ENCODE assay signal across 19 cellular contexts in the genomic region with DNA sequence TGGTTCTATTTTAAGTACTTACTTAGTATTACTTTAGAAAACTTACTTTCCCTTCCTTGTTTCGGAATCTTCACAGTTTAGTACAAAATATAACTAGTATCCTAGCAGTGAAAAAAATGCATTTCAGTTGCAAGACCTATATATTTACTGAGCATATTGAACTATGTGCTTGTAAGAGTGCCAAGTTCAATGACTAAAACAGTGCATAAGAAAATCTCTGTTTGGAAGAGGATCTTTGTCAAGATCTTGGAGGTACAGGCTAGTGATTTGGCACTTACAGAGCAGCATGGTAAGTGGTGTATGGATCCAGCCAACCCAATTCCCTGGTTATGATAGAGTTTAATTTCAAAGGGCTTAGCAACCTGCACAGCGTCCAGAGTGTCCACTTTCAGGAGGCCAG.
DNase-seq lines count a peak whose midpoint lies in the region; ATAC-seq and TF ChIP-seq lines count a peak whose summit lies in the region.
"Had no signal": no experiment of that assay in that cellular context is flagged by ENCODE, and none has a peak within 500 bp of the region (broad histone marks: within the 10 kb centered on the region; RNA-seq: fewer than 3 reads in every experiment).

No MANE protein-coding gene starts in this region.

- H3K9ac ChIP-seq in OCI-LY3 (ENCODE audit: low read length) (no peak overlapping the region), SK-N-MC (ENCODE audit: insufficient read length) (no peak overlapping the region)
- H3K9ac ChIP-seq: BLaER1 treated with 17β-estradiol and CSF1 and Interleukin-3, amounts not matched to agents 10 nM and 100 nM had no signal

- peaks cover 7% of the 10 kb centered on the region; the same call in 1 of the 2 replicates for H3K4me1 ChIP-seq in OCI-LY3 (ENCODE audit: low read length)
- H3K4me1 ChIP-seq: A549; BLaER1 treated with 17β-estradiol and CSF1 and Interleukin-3, amounts not matched to agents 10 nM and 100 nM; Caco-2 had no signal

- H2AFZ ChIP-seq in OCI-LY3 (ENCODE audit: low read depth, low read length), result peak overlapping the region; percentile 57

- H3K4me2 ChIP-seq in OCI-LY3 (ENCODE audit: low read length), result peak overlapping the region; percentile 21; the same call in 1 of the 2 replicates
- H3K4me2 ChIP-seq: A549; BLaER1 treated with 17β-estradiol and CSF1 and Interleukin-3, amounts not matched to agents 10 nM and 100 nM had no signal

- H3K27ac ChIP-seq in OCI-LY3 (ENCODE audit: low read length) (no peak overlapping the region), SK-N-MC (0 out of 2 replicates have a peak overlapping the region, but pooled peaks have one; percentile 3)
- H3K27ac ChIP-seq: 22Rv1; A549; BLaER1 treated with 17β-estradiol and CSF1 and Interleukin-3, amounts not matched to agents 10 nM and 100 nM; C4-2B had no signal

- H3K79me2 ChIP-seq in OCI-LY3 (ENCODE audit: low read length), result no peaks in the 10 kb centered on the region

- TF ChIP-seq CTCF in OCI-LY3 (IDR thresholded peaks at IDR 0.05; ENCODE audit: low read depth, low read length), result no peak
- no peak for TF ChIP-seq CTCF in omental fat pad (IDR thresholded peaks at IDR 0.05)

- no peak overlapping the region for H3K4me3 ChIP-seq in OCI-LY3 (ENCODE audit: low read length)
- no peak overlapping the region; the same call in 1 of the 2 replicates for H3K4me3 ChIP-seq in SK-N-MC
- H3K4me3 ChIP-seq in skeletal muscle cell (ENCODE audit: low read depth, low read length), result no peak overlapping the region
- H3K4me3 ChIP-seq: A549; BLaER1 treated with 17β-estradiol and CSF1 and Interleukin-3, amounts not matched to agents 10 nM and 100 nM; GM12878 had no signal

- H3K9me3 ChIP-seq in OCI-LY3 (ENCODE audit: insufficient read depth, low read length) (no peaks in the 10 kb centered on the region), SK-N-MC (ENCODE audit: low read depth, low read length) (no peaks in the 10 kb centered on the region)
- H3K9me3 ChIP-seq: A549; BLaER1 treated with 17β-estradiol and CSF1 and Interleukin-3, amounts not matched to agents 10 nM and 100 nM; Caco-2 had no signal

- ATAC-seq in omental fat pad (ENCODE audit: low FRiP score), result no peak
- ATAC-seq: A549; CD8-positive, alpha-beta T cell; GM12878 had no signal

- no peaks in the 10 kb centered on the region for H3K27me3 ChIP-seq in OCI-LY3 (ENCODE audit: low read depth, low read length)
- H3K27me3 ChIP-seq: BLaER1 treated with 17β-estradiol and CSF1 and Interleukin-3, amounts not matched to agents 10 nM and 100 nM had no signal

- no peaks in the 10 kb centered on the region for H4K20me1 ChIP-seq in OCI-LY3 (ENCODE audit: insufficient read depth, low read length)
- H4K20me1 ChIP-seq: BLaER1 treated with 17β-estradiol and CSF1 and Interleukin-3, amounts not matched to agents 10 nM and 100 nM had no signal

- DNase-seq in NCI-H446 treated with DMSO at 0.1 percent for 48 hours (lab: John Stamatoyannopoulos, UW) (peak; percentile 27), SK-N-MC (ENCODE audit: low read depth, low spot score) (no peak), skeletal muscle cell (ENCODE audit: low read depth) (peak; percentile 7), NCI-H2107 (lab: John Stamatoyannopoulos, UW) (no peak), GM03348 (ENCODE audit: low spot score) (no peak), omental fat pad (ENCODE audit: low spot score) (no peak)
- DNase-seq: AML-193; Caco-2; Calu3; CD4-positive, alpha-beta T cell; CD8-positive, alpha-beta T cell; DMS79 treated with DMSO at 0.1 percent for 48 hours; GF-D8 had no signal

- H3K36me3 ChIP-seq in OCI-LY3 (replicated peaks; ENCODE audit: low read depth, low read length) (no peaks in the 10 kb centered on the region), SK-N-MC (ENCODE audit: insufficient read depth, low read length) (no peaks in the 10 kb centered on the region)
- H3K36me3 ChIP-seq: BLaER1 treated with 17β-estradiol and CSF1 and Interleukin-3, amounts not matched to agents 10 nM and 100 nM had no signal

Comparison
In these comparisons a context has a peak if more than half of its experiments do, and no peak if none do; other contexts are left out.
1. DNase-seq: peak in NCI-H446 treated with DMSO at 0.1 percent for 48 hours (single experiment) and skeletal muscle cell (single experiment); none in SK-N-MC (single experiment), NCI-H2107 (single experiment), GM03348 (single experiment) and omental fat pad (single experiment).